7 cellular contexts compared by ENCODE assay signal in genomic region chr16:12323007-12323699, GRCh38.
DNase-seq lines count a peak whose midpoint lies in the region; ATAC-seq and TF ChIP-seq lines count a peak whose summit lies in the region.

No MANE protein-coding gene starts in this region.

- ATAC-seq in SK-N-SH treated with all-trans-retinoic acid at 6 μM for 48 hours (no peak), GM21528 (IDR thresholded peaks at IDR 0.05; ENCODE audit: low FRiP score, unreplicated experiment) (no peak)

- in situ Hi-C loops in GM13976 (cut with MboI; ENCODE audit: low sequenced_read_pairs, unreplicated experiment) = no loop called here

- no peak for TF ChIP-seq CTCF in GM13976 (IDR thresholded peaks at IDR 0.05; ENCODE audit: borderline replicate concordance, control extremely low read depth, extremely low read depth, insufficient read depth, missing control alignments)

- peak; percentile 37 for DNase-seq in GM13976 (ENCODE audit: low spot score)
- peak; percentile 58 for DNase-seq in MV-4-11 (lab: John Stamatoyannopoulos, UW)
- peak; percentile 32 for DNase-seq in activated effector memory CD4-positive, alpha-beta T cell treated with Interleukin-2 at 50 U/mL for 16 hours
- peak; percentile 10 to 58 (median 26) for DNase-seq in stimulated activated CD4-positive, alpha-beta T cell treated with anti-CD3 and anti-CD28 coated beads, TNF-alpha, amount 100 ng/mL, for 48 hours (ENCODE audit: low read depth in 3 of 3)
- DNase-seq in SHP77 treated with DMSO at 0.1 percent for 48 hours (lab: John Stamatoyannopoulos, UW) = no peak

TF ChIP-seq in SK-N-SH treated with all-trans-retinoic acid at 6 μM for 48 hours, 23 proteins besides CTCF, POLR2A, EP300 and RAD21:
- TF ChIP-seq ZC3H10 (CRISPR knock-in tag; IDR thresholded peaks at IDR 0.05) (no peak), ZFP3 (CRISPR knock-in tag; IDR thresholded peaks at IDR 0.05) (no peak), ZNF8 (CRISPR knock-in tag; IDR thresholded peaks at IDR 0.05) (no peak), CREB5 (CRISPR knock-in tag; IDR thresholded peaks at IDR 0.05; ENCODE audit: low read depth) (no peak), TSHZ2 (CRISPR knock-in tag; IDR thresholded peaks at IDR 0.05) (no peak), BACH2 (CRISPR knock-in tag; IDR thresholded peaks at IDR 0.05; ENCODE audit: borderline replicate concordance) (no peak), GLIS3 (CRISPR knock-in tag; IDR thresholded peaks at IDR 0.05) (no peak), ESRRG (CRISPR knock-in tag; IDR thresholded peaks at IDR 0.05) (no peak), RARB (CRISPR knock-in tag; IDR thresholded peaks at IDR 0.05) (no peak), OSR1 (CRISPR knock-in tag; IDR thresholded peaks at IDR 0.05) (no peak), ZFP30 (CRISPR knock-in tag; IDR thresholded peaks at IDR 0.05) (no peak)
